1 cellular context compared by ENCODE assay signal in the genomic region with DNA sequence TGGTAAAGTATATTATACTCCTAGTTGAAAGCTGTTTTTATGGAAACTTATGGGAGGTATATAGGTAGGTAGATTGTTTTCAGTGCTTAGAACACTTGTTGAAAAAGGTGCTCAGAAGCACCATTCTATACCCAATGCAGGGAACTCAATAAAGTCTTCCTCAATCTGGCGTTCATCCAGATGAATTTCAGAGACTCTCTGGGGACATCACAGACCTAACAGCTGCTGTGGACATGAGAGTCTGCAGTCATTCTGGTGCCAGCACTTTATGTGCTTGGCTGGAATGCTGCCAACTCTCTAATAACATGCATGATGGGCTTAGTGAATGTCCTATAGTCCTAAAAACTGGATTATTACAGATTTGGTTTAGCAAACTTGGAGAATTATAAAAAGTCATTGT.
TF ChIP-seq lines count a peak whose summit lies in the region.

No MANE protein-coding gene starts in this region.

TF ChIP-seq in HEK293, 187 proteins besides CTCF, POLR2A, EP300 and RAD21 (continued from another document and continues in another):
- TF ChIP-seq ZNF560 (tag by site-specific recombination; IDR thresholded peaks at IDR 0.05; ENCODE audit: borderline replicate concordance) = no peak
- no peak for TF ChIP-seq ZNF792 (tag by site-specific recombination; IDR thresholded peaks at IDR 0.05)
- no peak for TF ChIP-seq ZNF341 (tag by site-specific recombination; IDR thresholded peaks at IDR 0.05; ENCODE audit: low read depth)
- TF ChIP-seq, protein P1, sequence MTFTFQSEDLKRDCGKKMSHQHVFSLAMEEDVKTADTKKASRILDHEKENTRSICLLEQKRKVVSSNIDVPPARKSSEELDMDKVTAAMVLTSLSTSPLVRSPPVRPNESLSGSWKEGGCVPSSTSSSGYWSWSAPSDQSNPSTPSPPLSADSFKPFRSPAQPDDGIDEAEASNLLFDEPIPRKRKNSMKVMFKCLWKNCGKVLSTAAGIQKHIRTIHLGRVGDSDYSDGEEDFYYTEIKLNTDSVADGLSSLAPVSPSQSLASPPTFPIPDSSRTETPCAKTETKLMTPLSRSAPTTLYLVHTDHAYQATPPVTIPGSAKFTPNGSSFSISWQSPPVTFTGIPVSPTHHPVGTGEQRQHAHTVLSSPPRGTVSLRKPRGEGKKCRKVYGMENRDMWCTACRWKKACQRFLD (tag by site-specific recombination; IDR thresholded peaks at IDR 0.05) = no peak
- TF ChIP-seq, protein P2, sequence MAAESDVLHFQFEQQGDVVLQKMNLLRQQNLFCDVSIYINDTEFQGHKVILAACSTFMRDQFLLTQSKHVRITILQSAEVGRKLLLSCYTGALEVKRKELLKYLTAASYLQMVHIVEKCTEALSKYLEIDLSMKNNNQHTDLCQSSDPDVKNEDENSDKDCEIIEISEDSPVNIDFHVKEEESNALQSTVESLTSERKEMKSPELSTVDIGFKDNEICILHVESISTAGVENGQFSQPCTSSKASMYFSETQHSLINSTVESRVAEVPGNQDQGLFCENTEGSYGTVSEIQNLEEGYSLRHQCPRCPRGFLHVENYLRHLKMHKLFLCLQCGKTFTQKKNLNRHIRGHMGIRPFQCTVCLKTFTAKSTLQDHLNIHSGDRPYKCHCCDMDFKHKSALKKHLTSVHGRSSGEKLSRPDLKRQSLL (tag by site-specific recombination; IDR thresholded peaks at IDR 0.05) = no peak
- no peak for TF ChIP-seq ZNF654 (tag by site-specific recombination; IDR thresholded peaks at IDR 0.05; ENCODE audit: low read depth)
- TF ChIP-seq ZNF155 (tag by site-specific recombination; IDR thresholded peaks at IDR 0.05) = no peak
- TF ChIP-seq, protein P3, sequence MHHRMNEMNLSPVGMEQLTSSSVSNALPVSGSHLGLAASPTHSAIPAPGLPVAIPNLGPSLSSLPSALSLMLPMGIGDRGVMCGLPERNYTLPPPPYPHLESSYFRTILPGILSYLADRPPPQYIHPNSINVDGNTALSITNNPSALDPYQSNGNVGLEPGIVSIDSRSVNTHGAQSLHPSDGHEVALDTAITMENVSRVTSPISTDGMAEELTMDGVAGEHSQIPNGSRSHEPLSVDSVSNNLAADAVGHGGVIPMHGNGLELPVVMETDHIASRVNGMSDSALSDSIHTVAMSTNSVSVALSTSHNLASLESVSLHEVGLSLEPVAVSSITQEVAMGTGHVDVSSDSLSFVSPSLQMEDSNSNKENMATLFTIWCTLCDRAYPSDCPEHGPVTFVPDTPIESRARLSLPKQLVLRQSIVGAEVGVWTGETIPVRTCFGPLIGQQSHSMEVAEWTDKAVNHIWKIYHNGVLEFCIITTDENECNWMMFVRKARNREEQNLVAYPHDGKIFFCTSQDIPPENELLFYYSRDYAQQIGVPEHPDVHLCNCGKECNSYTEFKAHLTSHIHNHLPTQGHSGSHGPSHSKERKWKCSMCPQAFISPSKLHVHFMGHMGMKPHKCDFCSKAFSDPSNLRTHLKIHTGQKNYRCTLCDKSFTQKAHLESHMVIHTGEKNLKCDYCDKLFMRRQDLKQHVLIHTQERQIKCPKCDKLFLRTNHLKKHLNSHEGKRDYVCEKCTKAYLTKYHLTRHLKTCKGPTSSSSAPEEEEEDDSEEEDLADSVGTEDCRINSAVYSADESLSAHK (tag by site-specific recombination; IDR thresholded peaks at IDR 0.05) = 0 out of 2 replicates have a peak, but pooled peaks have one; percentile 39
- no peak for TF ChIP-seq ZNF169 (tag by site-specific recombination; IDR thresholded peaks at IDR 0.05)
- TF ChIP-seq, protein P4, sequence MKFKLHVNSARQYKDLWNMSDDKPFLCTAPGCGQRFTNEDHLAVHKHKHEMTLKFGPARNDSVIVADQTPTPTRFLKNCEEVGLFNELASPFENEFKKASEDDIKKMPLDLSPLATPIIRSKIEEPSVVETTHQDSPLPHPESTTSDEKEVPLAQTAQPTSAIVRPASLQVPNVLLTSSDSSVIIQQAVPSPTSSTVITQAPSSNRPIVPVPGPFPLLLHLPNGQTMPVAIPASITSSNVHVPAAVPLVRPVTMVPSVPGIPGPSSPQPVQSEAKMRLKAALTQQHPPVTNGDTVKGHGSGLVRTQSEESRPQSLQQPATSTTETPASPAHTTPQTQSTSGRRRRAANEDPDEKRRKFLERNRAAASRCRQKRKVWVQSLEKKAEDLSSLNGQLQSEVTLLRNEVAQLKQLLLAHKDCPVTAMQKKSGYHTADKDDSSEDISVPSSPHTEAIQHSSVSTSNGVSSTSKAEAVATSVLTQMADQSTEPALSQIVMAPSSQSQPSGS (tag by site-specific recombination; IDR thresholded peaks at IDR 0.05; ENCODE audit: low read depth) = no peak
- TF ChIP-seq ZNF48 (tag by site-specific recombination; IDR thresholded peaks at IDR 0.05) = no peak
- TF ChIP-seq YY1 (tag by site-specific recombination; IDR thresholded peaks at IDR 0.05) = no peak
- no peak for TF ChIP-seq ZNF791 (tag by site-specific recombination; IDR thresholded peaks at IDR 0.05)
- no peak for TF ChIP-seq SP2 (tag by site-specific recombination; IDR thresholded peaks at IDR 0.05)
- TF ChIP-seq ZNF10 (tag by site-specific recombination; IDR thresholded peaks at IDR 0.05) = 0 out of 2 replicates have a peak, but pooled peaks have one; percentile 28
- TF ChIP-seq, protein P5, sequence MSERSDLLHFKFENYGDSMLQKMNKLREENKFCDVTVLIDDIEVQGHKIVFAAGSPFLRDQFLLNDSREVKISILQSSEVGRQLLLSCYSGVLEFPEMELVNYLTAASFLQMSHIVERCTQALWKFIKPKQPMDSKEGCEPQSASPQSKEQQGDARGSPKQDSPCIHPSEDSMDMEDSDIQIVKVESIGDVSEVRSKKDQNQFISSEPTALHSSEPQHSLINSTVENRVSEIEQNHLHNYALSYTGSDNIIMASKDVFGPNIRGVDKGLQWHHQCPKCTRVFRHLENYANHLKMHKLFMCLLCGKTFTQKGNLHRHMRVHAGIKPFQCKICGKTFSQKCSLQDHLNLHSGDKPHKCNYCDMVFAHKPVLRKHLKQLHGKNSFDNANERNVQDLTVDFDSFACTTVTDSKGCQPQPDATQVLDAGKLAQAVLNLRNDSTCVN (tag by site-specific recombination; optimal IDR thresholded peaks at IDR 0.05) = no peak
- no peak for TF ChIP-seq ZNF202 (tag by site-specific recombination; IDR thresholded peaks at IDR 0.05; ENCODE audit: borderline replicate concordance)
- peak; percentile 73 for TF ChIP-seq ZNF600 (tag by site-specific recombination; IDR thresholded peaks at IDR 0.05)
- TF ChIP-seq, protein P6, sequence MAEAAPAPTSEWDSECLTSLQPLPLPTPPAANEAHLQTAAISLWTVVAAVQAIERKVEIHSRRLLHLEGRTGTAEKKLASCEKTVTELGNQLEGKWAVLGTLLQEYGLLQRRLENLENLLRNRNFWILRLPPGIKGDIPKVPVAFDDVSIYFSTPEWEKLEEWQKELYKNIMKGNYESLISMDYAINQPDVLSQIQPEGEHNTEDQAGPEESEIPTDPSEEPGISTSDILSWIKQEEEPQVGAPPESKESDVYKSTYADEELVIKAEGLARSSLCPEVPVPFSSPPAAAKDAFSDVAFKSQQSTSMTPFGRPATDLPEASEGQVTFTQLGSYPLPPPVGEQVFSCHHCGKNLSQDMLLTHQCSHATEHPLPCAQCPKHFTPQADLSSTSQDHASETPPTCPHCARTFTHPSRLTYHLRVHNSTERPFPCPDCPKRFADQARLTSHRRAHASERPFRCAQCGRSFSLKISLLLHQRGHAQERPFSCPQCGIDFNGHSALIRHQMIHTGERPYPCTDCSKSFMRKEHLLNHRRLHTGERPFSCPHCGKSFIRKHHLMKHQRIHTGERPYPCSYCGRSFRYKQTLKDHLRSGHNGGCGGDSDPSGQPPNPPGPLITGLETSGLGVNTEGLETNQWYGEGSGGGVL (tag by site-specific recombination; IDR thresholded peaks at IDR 0.05) = no peak
- TF ChIP-seq, protein P7, sequence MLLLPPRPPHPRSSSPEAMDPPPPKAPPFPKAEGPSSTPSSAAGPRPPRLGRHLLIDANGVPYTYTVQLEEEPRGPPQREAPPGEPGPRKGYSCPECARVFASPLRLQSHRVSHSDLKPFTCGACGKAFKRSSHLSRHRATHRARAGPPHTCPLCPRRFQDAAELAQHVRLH (tag by site-specific recombination; IDR thresholded peaks at IDR 0.05) = peak; percentile 62; the same call in 1 of the 2 replicates
- no peak for TF ChIP-seq ZNF354C (tag by site-specific recombination; IDR thresholded peaks at IDR 0.05; ENCODE audit: borderline replicate concordance, low read depth)
- no peak for TF ChIP-seq SALL2 (tag by site-specific recombination; IDR thresholded peaks at IDR 0.05; ENCODE audit: borderline replicate concordance)
- TF ChIP-seq ZNF416 (tag by site-specific recombination; IDR thresholded peaks at IDR 0.05) = no peak
- TF ChIP-seq, protein P8, sequence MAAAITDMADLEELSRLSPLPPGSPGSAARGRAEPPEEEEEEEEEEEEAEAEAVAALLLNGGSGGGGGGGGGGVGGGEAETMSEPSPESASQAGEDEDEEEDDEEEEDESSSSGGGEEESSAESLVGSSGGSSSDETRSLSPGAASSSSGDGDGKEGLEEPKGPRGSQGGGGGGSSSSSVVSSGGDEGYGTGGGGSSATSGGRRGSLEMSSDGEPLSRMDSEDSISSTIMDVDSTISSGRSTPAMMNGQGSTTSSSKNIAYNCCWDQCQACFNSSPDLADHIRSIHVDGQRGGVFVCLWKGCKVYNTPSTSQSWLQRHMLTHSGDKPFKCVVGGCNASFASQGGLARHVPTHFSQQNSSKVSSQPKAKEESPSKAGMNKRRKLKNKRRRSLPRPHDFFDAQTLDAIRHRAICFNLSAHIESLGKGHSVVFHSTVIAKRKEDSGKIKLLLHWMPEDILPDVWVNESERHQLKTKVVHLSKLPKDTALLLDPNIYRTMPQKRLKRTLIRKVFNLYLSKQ (tag by site-specific recombination; IDR thresholded peaks at IDR 0.05; ENCODE audit: borderline replicate concordance) = no peak
- TF ChIP-seq ZNF24 (tag by site-specific recombination; IDR thresholded peaks at IDR 0.05) = 0 out of 2 replicates have a peak, but pooled peaks have one; percentile 38
- TF ChIP-seq, protein P9, sequence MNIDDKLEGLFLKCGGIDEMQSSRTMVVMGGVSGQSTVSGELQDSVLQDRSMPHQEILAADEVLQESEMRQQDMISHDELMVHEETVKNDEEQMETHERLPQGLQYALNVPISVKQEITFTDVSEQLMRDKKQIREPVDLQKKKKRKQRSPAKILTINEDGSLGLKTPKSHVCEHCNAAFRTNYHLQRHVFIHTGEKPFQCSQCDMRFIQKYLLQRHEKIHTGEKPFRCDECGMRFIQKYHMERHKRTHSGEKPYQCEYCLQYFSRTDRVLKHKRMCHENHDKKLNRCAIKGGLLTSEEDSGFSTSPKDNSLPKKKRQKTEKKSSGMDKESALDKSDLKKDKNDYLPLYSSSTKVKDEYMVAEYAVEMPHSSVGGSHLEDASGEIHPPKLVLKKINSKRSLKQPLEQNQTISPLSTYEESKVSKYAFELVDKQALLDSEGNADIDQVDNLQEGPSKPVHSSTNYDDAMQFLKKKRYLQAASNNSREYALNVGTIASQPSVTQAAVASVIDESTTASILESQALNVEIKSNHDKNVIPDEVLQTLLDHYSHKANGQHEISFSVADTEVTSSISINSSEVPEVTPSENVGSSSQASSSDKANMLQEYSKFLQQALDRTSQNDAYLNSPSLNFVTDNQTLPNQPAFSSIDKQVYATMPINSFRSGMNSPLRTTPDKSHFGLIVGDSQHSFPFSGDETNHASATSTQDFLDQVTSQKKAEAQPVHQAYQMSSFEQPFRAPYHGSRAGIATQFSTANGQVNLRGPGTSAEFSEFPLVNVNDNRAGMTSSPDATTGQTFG (tag by site-specific recombination; IDR thresholded peaks at IDR 0.05; ENCODE audit: borderline replicate concordance) = no peak
- TF ChIP-seq ZFP3 (tag by site-specific recombination; IDR thresholded peaks at IDR 0.05; ENCODE audit: low read depth) = no peak
- TF ChIP-seq, protein P10, sequence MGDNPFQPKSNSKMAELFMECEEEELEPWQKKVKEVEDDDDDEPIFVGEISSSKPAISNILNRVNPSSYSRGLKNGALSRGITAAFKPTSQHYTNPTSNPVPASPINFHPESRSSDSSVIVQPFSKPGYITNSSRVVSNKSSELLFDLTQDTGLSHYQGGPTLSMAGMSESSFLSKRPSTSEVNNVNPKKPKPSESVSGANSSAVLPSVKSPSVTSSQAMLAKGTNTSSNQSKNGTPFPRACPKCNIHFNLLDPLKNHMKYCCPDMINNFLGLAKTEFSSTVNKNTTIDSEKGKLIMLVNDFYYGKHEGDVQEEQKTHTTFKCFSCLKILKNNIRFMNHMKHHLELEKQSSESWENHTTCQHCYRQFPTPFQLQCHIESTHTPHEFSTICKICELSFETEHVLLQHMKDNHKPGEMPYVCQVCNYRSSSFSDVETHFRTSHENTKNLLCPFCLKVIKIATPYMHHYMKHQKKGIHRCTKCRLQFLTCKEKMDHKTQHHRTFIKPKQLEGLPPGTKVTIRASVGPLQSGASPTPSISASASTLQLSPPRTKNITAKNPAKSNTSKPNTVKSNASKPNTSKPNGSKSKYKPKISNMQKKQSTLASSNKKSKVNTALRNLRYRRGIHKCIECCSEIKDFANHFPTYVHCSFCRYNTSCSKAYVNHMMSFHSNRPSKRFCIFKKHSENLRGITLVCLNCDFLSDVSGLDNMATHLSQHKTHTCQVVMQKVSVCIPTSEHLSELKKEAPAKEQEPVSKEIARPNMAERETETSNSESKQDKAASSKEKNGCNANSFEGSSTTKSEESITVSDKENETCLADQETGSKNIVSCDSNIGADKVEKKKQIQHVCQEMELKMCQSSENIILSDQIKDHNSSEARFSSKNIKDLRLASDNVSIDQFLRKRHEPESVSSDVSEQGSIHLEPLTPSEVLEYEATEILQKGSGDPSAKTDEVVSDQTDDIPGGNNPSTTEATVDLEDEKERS (tag by site-specific recombination; IDR thresholded peaks at IDR 0.05) = no peak
- TF ChIP-seq ZNF629 (tag by site-specific recombination; IDR thresholded peaks at IDR 0.05) = no peak
- no peak for TF ChIP-seq ZNF585B (tag by site-specific recombination; IDR thresholded peaks at IDR 0.05)
- no peak for TF ChIP-seq ZNF16 (tag by site-specific recombination; IDR thresholded peaks at IDR 0.05; ENCODE audit: low read depth)
- no peak for TF ChIP-seq ZNF555 (tag by site-specific recombination; conservative IDR thresholded peaks at IDR 0.05)
- TF ChIP-seq KLF10 (tag by site-specific recombination; IDR thresholded peaks at IDR 0.05) = peak; percentile 17; the same call in 1 of the 2 replicates
- no peak for TF ChIP-seq MEIS1 (CRISPR knock-in tag; IDR thresholded peaks at IDR 0.05; ENCODE audit: borderline replicate concordance)
